In genomic region chr20:48904566-48905321, GRCh38 we compare ENCODE assay signal across 1 cellular context.
A peak's percentile ranks its signal among the peaks of the same experiment; 100 is the strongest.
TF ChIP-seq lines count a peak whose summit lies in the region.

No MANE protein-coding gene starts in this region.

TF ChIP-seq in GM12878, 131 proteins besides CTCF, POLR2A, EP300 and RAD21 (continued from another document):
- TF ChIP-seq ZBTB4 (CRISPR knock-in tag; IDR thresholded peaks at IDR 0.05) (no peak), RELB (IDR thresholded peaks at IDR 0.05; ENCODE audit: low read depth) (peak; percentile 72), TCF3 (IDR thresholded peaks at IDR 0.05; ENCODE audit: borderline replicate concordance, insufficient read depth, low read depth, low read length) (peak; percentile 73; the same call in 1 of the 2 replicates), NFXL1 (IDR thresholded peaks at IDR 0.05; ENCODE audit: borderline replicate concordance) (0 out of 2 replicates have a peak, but pooled peaks have one; percentile 25), YY1 (IDR thresholded peaks at IDR 0.05; ENCODE audit: low read depth, low read length) (peak; percentile 72), JUNB (IDR thresholded peaks at IDR 0.05) (0 out of 2 replicates have a peak, but pooled peaks have one; percentile 15), RUNX3 (IDR thresholded peaks at IDR 0.05; ENCODE audit: low read length) (peak; percentile 26; the same call in 1 of the 2 replicates), EED (IDR thresholded peaks at IDR 0.05; ENCODE audit: low read depth) (peak; percentile 43), IKZF1 (conservative IDR thresholded peaks at IDR 0.05) (peak; percentile 73), USF1 (IDR thresholded peaks at IDR 0.05; ENCODE audit: borderline replicate concordance, extremely low read length, insufficient read depth, low read depth, low read length) (no peak), FOXM1 (IDR thresholded peaks at IDR 0.05; ENCODE audit: low read depth, low read length) (peak; percentile 77), NFIC (IDR thresholded peaks at IDR 0.05; ENCODE audit: low read depth, low read length) (no peak), TCF12 (IDR thresholded peaks at IDR 0.05; ENCODE audit: low read depth, low read length) (peak; percentile 74), SMC3 (IDR thresholded peaks at IDR 0.05; ENCODE audit: borderline replicate concordance, low read length) (peak; percentile 98), CREB1 (IDR thresholded peaks at IDR 0.05; ENCODE audit: low read depth) (peak; percentile 22; the same call in 1 of the 2 replicates), MTA3 (IDR thresholded peaks at IDR 0.05; ENCODE audit: borderline replicate concordance, low read length) (0 out of 2 replicates have a peak, but pooled peaks have one; percentile 15), NBN (IDR thresholded peaks at IDR 0.05) (0 out of 2 replicates have a peak, but pooled peaks have one; percentile 10), MEF2A (IDR thresholded peaks at IDR 0.05; ENCODE audit: insufficient read depth, low read depth, low read length) (0 out of 2 replicates have a peak, but pooled peaks have one; percentile 44), IKZF2 (IDR thresholded peaks at IDR 0.05) (peak; percentile 46 to 55), SKIL (IDR thresholded peaks at IDR 0.05; ENCODE audit: low read depth, poor library complexity, severe bottlenecking) (peak; percentile 47), BRCA1 (IDR thresholded peaks at IDR 0.05; ENCODE audit: low read depth, low read length) (no peak), SUPT20H (IDR thresholded peaks at IDR 0.05; ENCODE audit: borderline replicate concordance, control insufficient read depth, low read depth, low read length) (no peak), PRDM15 (CRISPR knock-in tag; IDR thresholded peaks at IDR 0.05) (no peak)
